ENCODE assay signal across 8 cellular contexts in genomic region chr1:1324084-1324523, GRCh38. TPM values are rescaled to one million over a fixed set of nuclear protein-coding genes. Genes with fewer than 3 reads are reported as not detected.
A peak's percentile ranks its signal among the peaks of the same experiment; 100 is the strongest.
DNase-seq lines count a peak whose midpoint lies in the region; ATAC-seq and TF ChIP-seq lines count a peak whose summit lies in the region.

No MANE protein-coding gene starts in this region.

- POLR2A ChIA-PET in activated CD4-positive, alpha-beta memory T cell treated with anti-CD3 and anti-CD28 coated beads, Interleukin-2, amount 10 ng/mL, durations not matched to agents 7 days and 5 days (lab: Charles Lee), result interaction anchor here (1.6 kb wide), 1 partner anchor 11 kb away, joined by 6 read pairs; no protein-coding TSS in a partner anchor

- CTCF ChIA-PET in activated CD4-positive, alpha-beta memory T cell treated with anti-CD3 and anti-CD28 coated beads, Interleukin-2, amount 10 ng/mL, durations not matched to agents 7 days and 5 days (lab: Charles Lee), result no interaction called here

- H3K27me3 ChIP-seq in kidney epithelial cell (ENCODE audit: control insufficient read depth, insufficient read depth, low read length) (no peaks in the 10 kb centered on the region), transverse colon (no peaks in the 10 kb centered on the region)

- H3K27ac Mint-ChIP-seq in activated CD4-positive, alpha-beta memory T cell treated with anti-CD3 and anti-CD28 coated beads, Interleukin-2, amount 10 ng/mL, durations not matched to agents 7 days and 5 days, result no peak overlapping the region

- TF ChIP-seq POLR2A in transverse colon (IDR thresholded peaks at IDR 0.05), result no peak

- ATAC-seq in GM18873 (IDR thresholded peaks at IDR 0.05; ENCODE audit: low FRiP score, unreplicated experiment), result peak; percentile 21
- ATAC-seq in HG02870 (IDR thresholded peaks at IDR 0.05; ENCODE audit: unreplicated experiment), result peak; percentile 23

- intact Hi-C loops in transverse colon (cut with DNase I; ENCODE audit: low total_unique reads), result no loop called here

- H3K4me3 ChIP-seq in kidney epithelial cell (ENCODE audit: low read depth, low read length) (peak overlapping the region; percentile 98), transverse colon (peak overlapping the region; percentile 55 to 94 (median 88))

- TF ChIP-seq CTCF in kidney epithelial cell (IDR thresholded peaks at IDR 0.05; ENCODE audit: insufficient read depth, low read length, poor library complexity, severe bottlenecking) (no peak), transverse colon (IDR thresholded peaks at IDR 0.05) (no peak)

- no peak for DNase-seq in activated CD4-positive, alpha-beta memory T cell treated with anti-CD3 and anti-CD28 coated beads, Interleukin-2, amount 10 ng/mL, durations not matched to agents 7 days and 5 days
- DNase-seq in kidney epithelial cell (ENCODE audit: low read depth), result no peak
- no peak for DNase-seq in transverse colon
- no peak for DNase-seq in GM19238 (ENCODE audit: insufficient read length, low spot score)
- DNase-seq in activated CD4-positive, alpha-beta T cell treated with anti-CD3 and anti-CD28 coated beads, Interleukin-2, amount 50 U/mL, for 48 hours, result no peak
- no peak for DNase-seq in cerebellum (ENCODE audit: low spot score)

- peak overlapping the region; percentile 89 for H3K4me3 Mint-ChIP-seq in activated CD4-positive, alpha-beta memory T cell treated with anti-CD3 and anti-CD28 coated beads, Interleukin-2, amount 10 ng/mL, durations not matched to agents 7 days and 5 days

- H3K4me1 Mint-ChIP-seq in activated CD4-positive, alpha-beta memory T cell treated with anti-CD3 and anti-CD28 coated beads, Interleukin-2, amount 10 ng/mL, durations not matched to agents 7 days and 5 days, result peaks cover 40% of the 10 kb centered on the region

- in situ Hi-C loops in transverse colon (cut with MboI; ENCODE audit: low pct_ligation_motif_present in 1 of 4, low pct_unique_long_range_greater_than_20kb in 1 of 4, low sequenced_read_pairs in 3 of 4), result no loop called here

- no peaks in the 10 kb centered on the region for H3K27me3 Mint-ChIP-seq in activated CD4-positive, alpha-beta memory T cell treated with anti-CD3 and anti-CD28 coated beads, Interleukin-2, amount 10 ng/mL, durations not matched to agents 7 days and 5 days

- 2% methylated on average over 19 of the region's 41 CpGs; no CpG with 5 or more reads in 1 of the 2 donors for WGBS in transverse colon (ENCODE audit: low coverage in 1 of 2), 2 donors

- H3K27ac ChIP-seq in transverse colon, result peak overlapping the region; percentile 90 to 98 (median 92)

- peaks cover 16% of the 10 kb centered on the region for H3K36me3 Mint-ChIP-seq in activated CD4-positive, alpha-beta memory T cell treated with anti-CD3 and anti-CD28 coated beads, Interleukin-2, amount 10 ng/mL, durations not matched to agents 7 days and 5 days (ENCODE audit: low read depth)

- no peaks in the 10 kb centered on the region for H3K9me3 Mint-ChIP-seq in activated CD4-positive, alpha-beta memory T cell treated with anti-CD3 and anti-CD28 coated beads, Interleukin-2, amount 10 ng/mL, durations not matched to agents 7 days and 5 days

- peaks cover 24 to 31% (median 26%) of the 10 kb centered on the region in 4 donors for H3K4me1 ChIP-seq in transverse colon

- H3K9me3 ChIP-seq in transverse colon, result no peaks in the 10 kb centered on the region

- TF ChIP-seq EP300 in transverse colon (IDR thresholded peaks at IDR 0.05; ENCODE audit: low read depth), result no peak

- peaks cover 2% of the 10 kb centered on the region for H3K36me3 ChIP-seq in kidney epithelial cell (ENCODE audit: control insufficient read depth, insufficient read depth, low read length)
- peaks cover 0 to 9% (median 0%) of the 10 kb centered on the region in 4 donors for H3K36me3 ChIP-seq in transverse colon

RNA-seq across cellular contexts. Expression of gene INTS11, which starts 0.4 kb away (rescaled TPM):
- total RNA-seq in activated CD4-positive, alpha-beta memory T cell treated with anti-CD3 and anti-CD28 coated beads, Interleukin-2, amount 10 ng/mL, durations not matched to agents 7 days and 5 days, result 100 to 1,000 TPM; 109 to 111 TPM
- total RNA-seq in kidney epithelial cell (94.2 and 123 TPM in 2 replicates), transverse colon (100 to 1,000 TPM; 118 to 424 (median 140) TPM), cerebellum (47.8 TPM)

RNA-seq across cellular contexts. Expression of gene CPTP, which starts 0.5 kb away (rescaled TPM):
- 10 to 100 TPM; 19.8 to 21.9 TPM for total RNA-seq in activated CD4-positive, alpha-beta memory T cell treated with anti-CD3 and anti-CD28 coated beads, Interleukin-2, amount 10 ng/mL, durations not matched to agents 7 days and 5 days
- 44.3 and 59.5 TPM in 2 replicates for total RNA-seq in kidney epithelial cell
- 100 to 1,000 TPM in 1 of 4 donors, 10 to 100 TPM in 3; 48.0 to 134 (median 77.7) TPM for total RNA-seq in transverse colon
- total RNA-seq in cerebellum, result 10.6 TPM

RNA-seq across cellular contexts. Expression of gene TAS1R3, which starts 7.0 kb away (rescaled TPM):
- under 1 TPM; 0.75 to 0.78 TPM for total RNA-seq in activated CD4-positive, alpha-beta memory T cell treated with anti-CD3 and anti-CD28 coated beads, Interleukin-2, amount 10 ng/mL, durations not matched to agents 7 days and 5 days
- total RNA-seq in kidney epithelial cell, result 0.08 and 1.0 TPM in 2 replicates
- 1 to 10 TPM in 2 of 4 donors, under 1 TPM in 1, not detected in 1; 0.40 to 2.0 (median 1.9) TPM for total RNA-seq in transverse colon
- total RNA-seq in cerebellum, result 0.73 TPM

RNA-seq across cellular contexts. Expression of gene PUSL1, which starts 15.7 kb away (rescaled TPM):
- 10 to 100 TPM; 17.9 to 20.0 TPM for total RNA-seq in activated CD4-positive, alpha-beta memory T cell treated with anti-CD3 and anti-CD28 coated beads, Interleukin-2, amount 10 ng/mL, durations not matched to agents 7 days and 5 days
- total RNA-seq in kidney epithelial cell (45.1 and 59.9 TPM in 2 replicates), transverse colon (10 to 100 TPM in 3 of 4 donors, 1 to 10 TPM in 1; 7.0 to 35.9 (median 20.5) TPM), cerebellum (10.5 TPM)

RNA-seq across cellular contexts. Expression of gene ACAP3, which starts 16.4 kb away (rescaled TPM):
- 10 to 100 TPM; 64.4 to 72.3 TPM for total RNA-seq in activated CD4-positive, alpha-beta memory T cell treated with anti-CD3 and anti-CD28 coated beads, Interleukin-2, amount 10 ng/mL, durations not matched to agents 7 days and 5 days
- total RNA-seq in kidney epithelial cell, result 37.9 and 43.1 TPM in 2 replicates
- total RNA-seq in transverse colon, result 100 to 1,000 TPM in 2 of 4 donors, 10 to 100 TPM in 2; 52.4 to 190 (median 99.5) TPM
- total RNA-seq in cerebellum, result 83.3 TPM
